ENCODE assay signal across 28 cellular contexts in the genomic region with DNA sequence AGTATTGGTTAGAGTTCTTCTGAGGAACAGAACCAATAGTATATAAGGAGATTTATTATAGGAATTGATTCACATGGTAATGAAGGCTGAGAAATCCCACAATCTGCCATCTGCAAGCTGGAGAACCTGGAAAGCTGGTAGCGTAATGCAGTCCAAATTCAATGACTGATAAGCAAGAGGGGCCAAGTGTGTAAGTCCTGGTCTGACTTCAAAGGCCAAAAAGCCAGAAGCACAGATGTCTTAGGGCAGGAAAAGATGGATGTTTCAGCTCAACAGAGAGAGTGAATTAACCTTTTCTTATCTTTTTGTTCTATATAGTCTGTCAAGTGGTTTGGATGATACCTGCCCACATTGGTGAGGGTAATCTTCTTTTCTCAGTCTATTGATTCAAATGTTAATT.
"Had no signal": no experiment of that assay in that cellular context is flagged by ENCODE, and none has a peak within 500 bp of the region (broad histone marks: within the 10 kb centered on the region; RNA-seq: fewer than 3 reads in every experiment).

No MANE protein-coding gene starts in this region.

- H3K27ac Mint-ChIP-seq: stimulated activated effector memory CD8-positive, alpha-beta T cell treated with anti-CD3 and anti-CD28 coated beads, Interleukin-12 subunit alpha, Interleukin-12 subunit beta, amount 100 ng/mL, for 72 hours; stimulated activated memory B cell treated with anti-CD40 and anti-IgM and Interleukin-4, amounts not matched to agents 10 μg/mL and 1 μg/mL and 100 μg/mL, for 72 hours; stimulated activated naive B cell treated with anti-CD40 and anti-IgM and Interleukin-4, amounts not matched to agents 10 μg/mL and 1 μg/mL and 100 μg/mL, for 72 hours; stimulated activated naive CD8-positive, alpha-beta T cell treated with anti-CD3 and anti-CD28 coated beads, Interleukin-15, amount 100 ng/mL, for 72 hours; stimulated activated naive CD8-positive, alpha-beta T cell treated with anti-CD3 and anti-CD28 coated beads, Interleukin-15, Interleukin-2, amounts not matched to agents 100 ng/mL and 50 ng/mL, for 24 hours; type B pancreatic cell had no signal

- H3K4me1 Mint-ChIP-seq: stimulated activated effector memory CD8-positive, alpha-beta T cell treated with anti-CD3 and anti-CD28 coated beads, Interleukin-12 subunit alpha, Interleukin-12 subunit beta, amount 100 ng/mL, for 72 hours; stimulated activated memory B cell treated with anti-CD40 and anti-IgM and Interleukin-4, amounts not matched to agents 10 μg/mL and 1 μg/mL and 100 μg/mL, for 72 hours; stimulated activated naive B cell treated with anti-CD40 and anti-IgM and Interleukin-4, amounts not matched to agents 10 μg/mL and 1 μg/mL and 100 μg/mL, for 72 hours; stimulated activated naive CD8-positive, alpha-beta T cell treated with anti-CD3 and anti-CD28 coated beads, Interleukin-15, amount 100 ng/mL, for 72 hours had no signal

- H3K9me3 ChIP-seq: stomach, suprapubic skin, testis, thoracic aorta, thyroid gland, tibial artery, tibial nerve, transverse colon, upper lobe of left lung, upper lobe of right lung, uterus, vagina had no signal

- H3K27me3 Mint-ChIP-seq: stimulated activated memory B cell treated with anti-CD40 and anti-IgM and Interleukin-4, amounts not matched to agents 10 μg/mL and 1 μg/mL and 100 μg/mL, for 72 hours; stimulated activated naive B cell treated with anti-CD40 and anti-IgM and Interleukin-4, amounts not matched to agents 10 μg/mL and 1 μg/mL and 100 μg/mL, for 72 hours; stimulated activated naive CD8-positive, alpha-beta T cell treated with anti-CD3 and anti-CD28 coated beads, Interleukin-15, amount 100 ng/mL, for 72 hours; stimulated activated naive CD8-positive, alpha-beta T cell treated with anti-CD3 and anti-CD28 coated beads, Interleukin-15, Interleukin-2, amounts not matched to agents 100 ng/mL and 50 ng/mL, for 24 hours had no signal

- H3K9me3 Mint-ChIP-seq: stimulated activated naive CD8-positive, alpha-beta T cell treated with anti-CD3 and anti-CD28 coated beads, Interleukin-15, amount 100 ng/mL, for 72 hours; type B pancreatic cell had no signal

- H3K4me3 ChIP-seq: stomach, suprapubic skin, testis, thoracic aorta, thyroid gland, tibial artery, tibial nerve, transverse colon, upper lobe of left lung, upper lobe of right lung, uterus, vagina had no signal

- H3K4me3 Mint-ChIP-seq: stimulated activated effector memory CD8-positive, alpha-beta T cell treated with anti-CD3 and anti-CD28 coated beads, Interleukin-12 subunit alpha, Interleukin-12 subunit beta, amount 100 ng/mL, for 72 hours; stimulated activated memory B cell treated with anti-CD40 and anti-IgM and Interleukin-4, amounts not matched to agents 10 μg/mL and 1 μg/mL and 100 μg/mL, for 72 hours; stimulated activated naive B cell treated with anti-CD40 and anti-IgM and Interleukin-4, amounts not matched to agents 10 μg/mL and 1 μg/mL and 100 μg/mL, for 72 hours; stimulated activated naive CD8-positive, alpha-beta T cell treated with anti-CD3 and anti-CD28 coated beads, Interleukin-15, amount 100 ng/mL, for 72 hours; stimulated activated naive CD8-positive, alpha-beta T cell treated with anti-CD3 and anti-CD28 coated beads, Interleukin-15, Interleukin-2, amounts not matched to agents 100 ng/mL and 50 ng/mL, for 24 hours; type B pancreatic cell had no signal

- H3K36me3 ChIP-seq: stomach, suprapubic skin, thoracic aorta, thyroid gland, tibial artery, tibial nerve, transverse colon, upper lobe of left lung, upper lobe of right lung, uterus, vagina had no signal

- H3K27ac ChIP-seq: stomach, suprapubic skin, testis, thoracic aorta, thyroid gland, tibial artery, tibial nerve, transverse colon, upper lobe of left lung, upper lobe of right lung, uterus, vagina had no signal

- H3K4me1 ChIP-seq: stomach, suprapubic skin, testis, thyroid gland, tibial artery, tibial nerve, transverse colon, upper lobe of left lung, upper lobe of right lung, uterus, vagina had no signal

- H3K36me3 Mint-ChIP-seq: stimulated activated effector memory CD8-positive, alpha-beta T cell treated with anti-CD3 and anti-CD28 coated beads, Interleukin-12 subunit alpha, Interleukin-12 subunit beta, amount 100 ng/mL, for 72 hours; stimulated activated memory B cell treated with anti-CD40 and anti-IgM and Interleukin-4, amounts not matched to agents 10 μg/mL and 1 μg/mL and 100 μg/mL, for 72 hours; stimulated activated naive B cell treated with anti-CD40 and anti-IgM and Interleukin-4, amounts not matched to agents 10 μg/mL and 1 μg/mL and 100 μg/mL, for 72 hours; type B pancreatic cell had no signal

- H3K27me3 ChIP-seq: stomach, suprapubic skin, testis, thyroid gland, tibial artery, tibial nerve, transverse colon, upper lobe of left lung, upper lobe of right lung, uterus, vagina had no signal

- DNase-seq: stimulated activated CD4-positive, alpha-beta T cell treated with anti-CD3 and anti-CD28 coated beads, Interleukin-2, amount 100 ng/mL, for 48 hours; stimulated activated CD4-positive, alpha-beta T cell treated with anti-CD3 and anti-CD28 coated beads, Interleukin-4, amount 100 ng/mL, for 1 hour; stimulated activated CD4-positive, alpha-beta T cell treated with anti-CD3 and anti-CD28 coated beads, Interleukin-4, amount 100 ng/mL, for 24 hours; stimulated activated CD4-positive, alpha-beta T cell treated with anti-CD3 and anti-CD28 coated beads, Interleukin-4, amount 100 ng/mL, for 4 hours; stimulated activated CD8-positive, alpha-beta memory T cell treated with anti-CD3 and anti-CD28 coated beads, Interleukin-4, amount 100 ng/mL, for 48 hours; stimulated activated naive B cell treated with anti-CD40 and anti-IgM and Interleukin-4, amounts not matched to agents 10 μg/mL and 1 μg/mL and 100 μg/mL, for 72 hours; stimulated activated naive CD4-positive, alpha-beta T cell; stimulated activated naive CD4-positive, alpha-beta T cell treated with Interleukin-2 at 50 U/mL for 16 hours; stimulated activated naive CD8-positive, alpha-beta T cell treated with anti-CD3 and anti-CD28 coated beads, Interleukin-15, amount 100 ng/mL, for 72 hours; stimulated activated naive CD8-positive, alpha-beta T cell treated with anti-CD3 and anti-CD28 coated beads, Interleukin-15, Interleukin-2, amounts not matched to agents 100 U/mL and 50 U/mL, for 24 hours; stomach; substantia nigra; testis; thyroid gland; tibial artery; transverse colon; trophoblast cell; upper lobe of left lung; upper lobe of right lung; uterus had no signal
